Comparison of ENCODE assay signal across 2 cellular contexts in genomic region chr5:134184155-134185135, GRCh38.
TF ChIP-seq lines count a peak whose summit lies in the region.

No MANE protein-coding gene starts in this region.

TF ChIP-seq in HEK293, 187 proteins besides CTCF, POLR2A, EP300 and RAD21 (continued from another document):
- 0 out of 2 replicates have a peak, but pooled peaks have one; percentile 30 for TF ChIP-seq ZEB2 (tag by site-specific recombination; IDR thresholded peaks at IDR 0.05)
- TF ChIP-seq, protein P1, sequence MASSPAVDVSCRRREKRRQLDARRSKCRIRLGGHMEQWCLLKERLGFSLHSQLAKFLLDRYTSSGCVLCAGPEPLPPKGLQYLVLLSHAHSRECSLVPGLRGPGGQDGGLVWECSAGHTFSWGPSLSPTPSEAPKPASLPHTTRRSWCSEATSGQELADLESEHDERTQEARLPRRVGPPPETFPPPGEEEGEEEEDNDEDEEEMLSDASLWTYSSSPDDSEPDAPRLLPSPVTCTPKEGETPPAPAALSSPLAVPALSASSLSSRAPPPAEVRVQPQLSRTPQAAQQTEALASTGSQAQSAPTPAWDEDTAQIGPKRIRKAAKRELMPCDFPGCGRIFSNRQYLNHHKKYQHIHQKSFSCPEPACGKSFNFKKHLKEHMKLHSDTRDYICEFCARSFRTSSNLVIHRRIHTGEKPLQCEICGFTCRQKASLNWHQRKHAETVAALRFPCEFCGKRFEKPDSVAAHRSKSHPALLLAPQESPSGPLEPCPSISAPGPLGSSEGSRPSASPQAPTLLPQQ (tag by site-specific recombination; IDR thresholded peaks at IDR 0.05), result 0 out of 2 replicates have a peak, but pooled peaks have one; percentile 13
- no peak for TF ChIP-seq ZNF174 (tag by site-specific recombination; IDR thresholded peaks at IDR 0.05)
- no peak for TF ChIP-seq SCRT1 (tag by site-specific recombination; IDR thresholded peaks at IDR 0.05; ENCODE audit: borderline replicate concordance)
- no peak for TF ChIP-seq TRIM28 (IDR thresholded peaks at IDR 0.05; ENCODE audit: borderline replicate concordance, low read length)
- no peak for TF ChIP-seq ZNF529 (tag by site-specific recombination; IDR thresholded peaks at IDR 0.05; ENCODE audit: insufficient replicate concordance)
- 0 out of 2 replicates have a peak, but pooled peaks have one; percentile 19 for TF ChIP-seq PATZ1 (tag by site-specific recombination; IDR thresholded peaks at IDR 0.05)
- no peak for TF ChIP-seq ZFP37 (tag by site-specific recombination; IDR thresholded peaks at IDR 0.05)
- TF ChIP-seq ZNF664 (tag by site-specific recombination; IDR thresholded peaks at IDR 0.05), result no peak
- TF ChIP-seq, protein P2, sequence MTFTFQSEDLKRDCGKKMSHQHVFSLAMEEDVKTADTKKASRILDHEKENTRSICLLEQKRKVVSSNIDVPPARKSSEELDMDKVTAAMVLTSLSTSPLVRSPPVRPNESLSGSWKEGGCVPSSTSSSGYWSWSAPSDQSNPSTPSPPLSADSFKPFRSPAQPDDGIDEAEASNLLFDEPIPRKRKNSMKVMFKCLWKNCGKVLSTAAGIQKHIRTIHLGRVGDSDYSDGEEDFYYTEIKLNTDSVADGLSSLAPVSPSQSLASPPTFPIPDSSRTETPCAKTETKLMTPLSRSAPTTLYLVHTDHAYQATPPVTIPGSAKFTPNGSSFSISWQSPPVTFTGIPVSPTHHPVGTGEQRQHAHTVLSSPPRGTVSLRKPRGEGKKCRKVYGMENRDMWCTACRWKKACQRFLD (tag by site-specific recombination; IDR thresholded peaks at IDR 0.05), result no peak
- no peak for TF ChIP-seq ZFP69B (tag by site-specific recombination; IDR thresholded peaks at IDR 0.05)
- no peak for TF ChIP-seq ZBTB49 (tag by site-specific recombination; IDR thresholded peaks at IDR 0.05; ENCODE audit: low read depth)
- no peak for TF ChIP-seq IKZF3 (tag by site-specific recombination; IDR thresholded peaks at IDR 0.05)
- TF ChIP-seq ZNF639 (tag by site-specific recombination; IDR thresholded peaks at IDR 0.05), result no peak

TF ChIP-seq in HepG2, 621 proteins besides CTCF, POLR2A, EP300 and RAD21 (continued from another document and continues in another):
- 0 out of 2 replicates have a peak, but pooled peaks have one; percentile 60 for TF ChIP-seq FOXO4 (CRISPR knock-in tag; conservative IDR thresholded peaks at IDR 0.05)
- TF ChIP-seq MED1 (CRISPR knock-in tag; IDR thresholded peaks at IDR 0.05), result peak; percentile 27; the same call in 1 of the 2 replicates
- peak; percentile 31; the same call in 1 of the 2 replicates for TF ChIP-seq MAZ (IDR thresholded peaks at IDR 0.05; ENCODE audit: borderline replicate concordance, low read depth, low read length)
- 0 out of 2 replicates have a peak, but pooled peaks have one; percentile 36 for TF ChIP-seq MAZ (CRISPR knock-in tag; IDR thresholded peaks at IDR 0.05; ENCODE audit: low read depth)
- TF ChIP-seq RXRB (CRISPR knock-in tag; IDR thresholded peaks at IDR 0.05; ENCODE audit: borderline replicate concordance), result peak; percentile 40; the same call in 1 of the 2 replicates
- TF ChIP-seq ZMYM3 (CRISPR knock-in tag; IDR thresholded peaks at IDR 0.05), result 0 out of 2 replicates have a peak, but pooled peaks have one; percentile 31
- TF ChIP-seq ZNF501 (CRISPR knock-in tag; IDR thresholded peaks at IDR 0.05), result peak; percentile 61
- TF ChIP-seq NCOA1 (CRISPR knock-in tag; IDR thresholded peaks at IDR 0.05), result no peak
- TF ChIP-seq SALL2 (CRISPR knock-in tag; IDR thresholded peaks at IDR 0.05), result no peak
- 0 out of 2 replicates have a peak, but pooled peaks have one; percentile 5 for TF ChIP-seq ARNT2 (CRISPR knock-in tag; IDR thresholded peaks at IDR 0.05; ENCODE audit: low read depth)
- TF ChIP-seq BHLHE40 (IDR thresholded peaks at IDR 0.05; ENCODE audit: low read length), result 0 out of 2 replicates have a peak, but pooled peaks have one; percentile 5
- TF ChIP-seq SALL1 (CRISPR knock-in tag; IDR thresholded peaks at IDR 0.05), result peak; percentile 60
- TF ChIP-seq ZSCAN25 (CRISPR knock-in tag; IDR thresholded peaks at IDR 0.05), result no peak
- 0 out of 2 replicates have a peak, but pooled peaks have one; percentile 61 for TF ChIP-seq SSRP1 (CRISPR knock-in tag; IDR thresholded peaks at IDR 0.05)
- TF ChIP-seq STAG1 (CRISPR knock-in tag; IDR thresholded peaks at IDR 0.05), result peak; percentile 93
- TF ChIP-seq CHCHD3 (CRISPR knock-in tag; IDR thresholded peaks at IDR 0.05), result 0 out of 2 replicates have a peak, but pooled peaks have one; percentile 47
- peak; percentile 28; the same call in 1 of the 2 replicates for TF ChIP-seq NR2C2 (CRISPR knock-in tag; IDR thresholded peaks at IDR 0.05; ENCODE audit: borderline replicate concordance)
- no peak for TF ChIP-seq ZNF569 (CRISPR knock-in tag; IDR thresholded peaks at IDR 0.05; ENCODE audit: borderline replicate concordance)
- TF ChIP-seq ZSCAN29 (CRISPR knock-in tag; conservative IDR thresholded peaks at IDR 0.05), result no peak
- no peak for TF ChIP-seq BCL3 (CRISPR knock-in tag; IDR thresholded peaks at IDR 0.05)
- TF ChIP-seq, protein P3, sequence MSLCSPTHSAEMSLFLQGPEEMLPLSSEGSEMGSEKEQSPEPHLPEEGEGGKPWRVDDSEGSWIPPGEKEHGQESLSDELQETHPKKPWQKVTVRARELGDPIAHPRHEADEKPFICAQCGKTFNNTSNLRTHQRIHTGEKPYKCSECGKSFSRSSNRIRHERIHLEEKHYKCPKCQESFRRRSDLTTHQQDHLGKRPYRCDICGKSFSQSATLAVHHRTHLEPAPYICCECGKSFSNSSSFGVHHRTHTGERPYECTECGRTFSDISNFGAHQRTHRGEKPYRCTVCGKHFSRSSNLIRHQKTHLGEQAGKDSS (CRISPR knock-in tag; IDR thresholded peaks at IDR 0.05; ENCODE audit: borderline replicate concordance, low read depth), result 0 out of 2 replicates have a peak, but pooled peaks have one; percentile 51
- peak; percentile 56 for TF ChIP-seq XRCC5 (optimal IDR thresholded peaks at IDR 0.05; ENCODE audit: low read length)
- TF ChIP-seq TGIF2 (CRISPR knock-in tag; IDR thresholded peaks at IDR 0.05), result peak; percentile 40; the same call in 1 of the 2 replicates
- TF ChIP-seq KLF11 (CRISPR knock-in tag; IDR thresholded peaks at IDR 0.05), result no peak
- TF ChIP-seq SMC3 (IDR thresholded peaks at IDR 0.05; ENCODE audit: low read length), result peak; percentile 88
- TF ChIP-seq ZNF230 (CRISPR knock-in tag; IDR thresholded peaks at IDR 0.05), result 0 out of 2 replicates have a peak, but pooled peaks have one; percentile 43
- TF ChIP-seq ZNF282 (IDR thresholded peaks at IDR 0.05; ENCODE audit: partially characterized antibody), result no peak
- 0 out of 2 replicates have a peak, but pooled peaks have one; percentile 22 for TF ChIP-seq ZNF263 (CRISPR knock-in tag; IDR thresholded peaks at IDR 0.05)
- TF ChIP-seq MED8 (CRISPR knock-in tag; IDR thresholded peaks at IDR 0.05; ENCODE audit: insufficient replicate concordance), result no peak
- TF ChIP-seq NR0B2 (CRISPR knock-in tag; IDR thresholded peaks at IDR 0.05), result no peak
- 0 out of 2 replicates have a peak, but pooled peaks have one; percentile 47 for TF ChIP-seq ZNF350 (CRISPR knock-in tag; IDR thresholded peaks at IDR 0.05; ENCODE audit: borderline replicate concordance, low read depth)
- no peak for TF ChIP-seq SMYD3 (CRISPR knock-in tag; IDR thresholded peaks at IDR 0.05)
- 0 out of 2 replicates have a peak, but pooled peaks have one; percentile 26 for TF ChIP-seq ESRRA (CRISPR knock-in tag; IDR thresholded peaks at IDR 0.05; ENCODE audit: low read depth)
- peak; percentile 34; the same call in 1 of the 2 replicates for TF ChIP-seq ZNF687 (CRISPR knock-in tag; IDR thresholded peaks at IDR 0.05)
- no peak; the same call in 1 of the 2 replicates for TF ChIP-seq YEATS2 (CRISPR knock-in tag; IDR thresholded peaks at IDR 0.05; ENCODE audit: borderline replicate concordance)
- no peak for TF ChIP-seq NONO (IDR thresholded peaks at IDR 0.05)
- 0 out of 2 replicates have a peak, but pooled peaks have one; percentile 27 for TF ChIP-seq NONO (CRISPR knock-in tag; conservative IDR thresholded peaks at IDR 0.05)
- TF ChIP-seq, protein P4, sequence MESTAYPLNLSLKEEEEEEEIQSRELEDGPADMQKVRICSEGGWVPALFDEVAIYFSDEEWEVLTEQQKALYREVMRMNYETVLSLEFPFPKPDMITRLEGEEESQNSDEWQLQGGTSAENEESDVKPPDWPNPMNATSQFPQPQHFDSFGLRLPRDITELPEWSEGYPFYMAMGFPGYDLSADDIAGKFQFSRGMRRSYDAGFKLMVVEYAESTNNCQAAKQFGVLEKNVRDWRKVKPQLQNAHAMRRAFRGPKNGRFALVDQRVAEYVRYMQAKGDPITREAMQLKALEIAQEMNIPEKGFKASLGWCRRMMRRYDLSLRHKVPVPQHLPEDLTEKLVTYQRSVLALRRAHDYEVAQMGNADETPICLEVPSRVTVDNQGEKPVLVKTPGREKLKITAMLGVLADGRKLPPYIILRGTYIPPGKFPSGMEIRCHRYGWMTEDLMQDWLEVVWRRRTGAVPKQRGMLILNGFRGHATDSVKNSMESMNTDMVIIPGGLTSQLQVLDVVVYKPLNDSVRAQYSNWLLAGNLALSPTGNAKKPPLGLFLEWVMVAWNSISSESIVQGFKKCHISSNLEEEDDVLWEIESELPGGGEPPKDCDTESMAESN (CRISPR knock-in tag; conservative IDR thresholded peaks at IDR 0.05), result 0 out of 2 replicates have a peak, but pooled peaks have one; percentile 43
- 0 out of 2 replicates have a peak, but pooled peaks have one; percentile 29 for TF ChIP-seq THAP9 (CRISPR knock-in tag; IDR thresholded peaks at IDR 0.05; ENCODE audit: borderline replicate concordance)
- 0 out of 2 replicates have a peak, but pooled peaks have one; percentile 17 for TF ChIP-seq ZBTB20 (CRISPR knock-in tag; IDR thresholded peaks at IDR 0.05; ENCODE audit: borderline replicate concordance, low read depth)
- TF ChIP-seq RFX3 (CRISPR knock-in tag; IDR thresholded peaks at IDR 0.05), result no peak
- no peak for TF ChIP-seq MAF1 (CRISPR knock-in tag; IDR thresholded peaks at IDR 0.05; ENCODE audit: borderline replicate concordance)
